Comparison of ENCODE assay signal across 1 cellular context in genomic region chr1:152735648-152736047, GRCh38.
TF ChIP-seq lines count a peak whose summit lies in the region.

No MANE protein-coding gene starts in this region.

TF ChIP-seq in HCT116, 20 proteins besides CTCF, POLR2A, EP300 and RAD21:
- TF ChIP-seq YY1 (IDR thresholded peaks at IDR 0.05; ENCODE audit: extremely low read depth, insufficient replicate concordance, low read depth, low read length) (no peak), ZNF274 (IDR thresholded peaks at IDR 0.05; ENCODE audit: low read depth, low read length) (no peak), ZFX (IDR thresholded peaks at IDR 0.05) (no peak), POLR2AphosphoS5 (IDR thresholded peaks at IDR 0.05; ENCODE audit: low read depth, low read length) (no peak), JUND (IDR thresholded peaks at IDR 0.05) (no peak), EZH2phosphoT487 (IDR thresholded peaks at IDR 0.05; ENCODE audit: borderline replicate concordance) (no peak), CBX3 (IDR thresholded peaks at IDR 0.05; ENCODE audit: low read depth) (no peak), SIN3A (IDR thresholded peaks at IDR 0.05; ENCODE audit: low read depth) (no peak), ATF3 (IDR thresholded peaks at IDR 0.05) (no peak), TCF7L2 (IDR thresholded peaks at IDR 0.05; ENCODE audit: borderline replicate concordance, extremely low read depth, insufficient read depth, insufficient read length) (no peak), CEBPB (IDR thresholded peaks at IDR 0.05; ENCODE audit: low read depth) (no peak), SP1 (IDR thresholded peaks at IDR 0.05; ENCODE audit: low read depth) (no peak), EGR1 (IDR thresholded peaks at IDR 0.05; ENCODE audit: low read depth) (no peak), FOSL1 (IDR thresholded peaks at IDR 0.05; ENCODE audit: low read depth) (no peak), MAX (IDR thresholded peaks at IDR 0.05) (no peak), REST (IDR thresholded peaks at IDR 0.05; ENCODE audit: low read depth) (no peak), ELF1 (IDR thresholded peaks at IDR 0.05; ENCODE audit: borderline replicate concordance, low read depth) (no peak), ZBTB33 (IDR thresholded peaks at IDR 0.05; ENCODE audit: extremely low read depth, insufficient replicate concordance, low read length) (no peak), SRF (IDR thresholded peaks at IDR 0.05; ENCODE audit: low read depth) (no peak)
